In genomic region chr3:112381673-112382542, GRCh38 we compare ENCODE assay signal across 23 cellular contexts. TPM values are rescaled to one million over a fixed set of nuclear protein-coding genes. Genes with fewer than 3 reads are reported as not detected.
A peak's percentile ranks its signal among the peaks of the same experiment; 100 is the strongest.
DNase-seq lines count a peak whose midpoint lies in the region; ATAC-seq and TF ChIP-seq lines count a peak whose summit lies in the region.
"Had no signal": no experiment of that assay in that cellular context is flagged by ENCODE, and none has a peak within 500 bp of the region (broad histone marks: within the 10 kb centered on the region; RNA-seq: fewer than 3 reads in every experiment).

No MANE protein-coding gene starts in this region.

- no peaks in the 10 kb centered on the region for H3K27me3 ChIP-seq in HL-60 (ENCODE audit: insufficient read depth, poor library complexity, severe bottlenecking)
- H3K27me3 ChIP-seq in neural progenitor cell, result no peaks in the 10 kb centered on the region
- H3K27me3 ChIP-seq in CD4-positive, alpha-beta memory T cell (ENCODE audit: insufficient read depth, low read length), result no peaks in the 10 kb centered on the region
- H3K27me3 ChIP-seq in Peyer's patch, result no peaks in the 10 kb centered on the region
- H3K27me3 ChIP-seq: BE2C had no signal

- H4K20me1 ChIP-seq in neural progenitor cell (ENCODE audit: low read depth), result no peaks in the 10 kb centered on the region

- H3K9ac ChIP-seq in neural progenitor cell, result no peak overlapping the region

- H3K4me1 ChIP-seq in neural progenitor cell (no peaks in the 10 kb centered on the region), Peyer's patch (no peaks in the 10 kb centered on the region)
- H3K4me1 ChIP-seq in CD4-positive, alpha-beta memory T cell (ENCODE audit: insufficient read depth, low read length), result no peaks in the 10 kb centered on the region
- H3K4me1 ChIP-seq: BE2C had no signal

- no peaks in the 10 kb centered on the region for H3F3A ChIP-seq in neural progenitor cell (ENCODE audit: low read depth)

- no peaks in the 10 kb centered on the region for H3K27me3 Mint-ChIP-seq in activated T-cell treated with anti-CD3 and anti-CD28 coated beads, Interleukin-2, amount 50 U/mL, for 72 hours (ENCODE audit: low read depth)
- H3K27me3 Mint-ChIP-seq in activated T-helper 1 cell treated with anti-CD3 and anti-CD28 coated beads, Interleukin-12 subunit alpha, Interleukin-12 subunit beta, Interleukin-2, Interleukin-4 antibody, amounts not matched to agents 30 ng/mL and 10 ng/mL and 1 ng/mL, durations not matched to agents 14 hours and 24 hours and 36 hours (ENCODE audit: insufficient read depth), result no peaks in the 10 kb centered on the region
- H3K27me3 Mint-ChIP-seq in neural progenitor cell (ENCODE audit: insufficient read depth, low read depth), result no peaks in the 10 kb centered on the region
- H3K27me3 Mint-ChIP-seq in CD4-positive, alpha-beta memory T cell, result peaks cover 0 to 1% of the 10 kb centered on the region in 2 donors
- H3K27me3 Mint-ChIP-seq: CD4-positive, CD25-positive, alpha-beta regulatory T cell had no signal

- no peaks in the 10 kb centered on the region for H3K9me3 ChIP-seq in neural progenitor cell (ENCODE audit: low read depth)
- no peaks in the 10 kb centered on the region for H3K9me3 ChIP-seq in CD4-positive, alpha-beta memory T cell (ENCODE audit: control insufficient read depth in 1 of 2, low read length in 2 of 2)
- no peaks in the 10 kb centered on the region for H3K9me3 ChIP-seq in Peyer's patch
- H3K9me3 ChIP-seq: BE2C, HAP-1 had no signal

- no peak for DNase-seq in activated T-cell treated with anti-CD3 and anti-CD28 coated beads, Interleukin-2, amount 50 U/mL, for 72 hours
- no peak for DNase-seq in activated T-cell treated with anti-CD3 and anti-CD28 coated beads, Interleukin-2, amount 50 U/mL, for 48 hours
- DNase-seq in HL-60 (ENCODE audit: low read depth in 1 of 2, low spot score in 1 of 2) (no peak), neural progenitor cell (ENCODE audit: low spot score) (no peak), NCI-H1048 (lab: John Stamatoyannopoulos, UW) (no peak), Peyer's patch (no peak)
- no peak for DNase-seq in activated T-helper 1 cell treated with anti-CD3 and anti-CD28 coated beads, Interleukin-12 subunit alpha, Interleukin-12 subunit beta, Interleukin-2, Interleukin-4 antibody, amounts not matched to agents 30 ng/mL and 10 ng/mL and 1 ng/mL, durations not matched to agents 14 hours and 24 hours and 36 hours (ENCODE audit: low spot score)
- DNase-seq in CD4-positive, alpha-beta memory T cell, result no peak
- DNase-seq: BE2C; CD4-positive, CD25-positive, alpha-beta regulatory T cell; COR-L47; DMS79; KG1; NCI-H1105 treated with DMSO at 0.1 percent for 48 hours; NCI-H2029 treated with DMSO at 0.1 percent for 48 hours; NCI-H2171; NCI-H345; NCI-H524; NCI-H774; NK-92 treated with Interleukin-12 subunit alpha and Interleukin-12 subunit beta, amount 100 ng/mL, for 24 hours; SIG-M5 had no signal

- no peaks in the 10 kb centered on the region for H3K79me2 ChIP-seq in neural progenitor cell (ENCODE audit: low read depth)

- no peak overlapping the region for H3K27ac Mint-ChIP-seq in activated T-cell treated with anti-CD3 and anti-CD28 coated beads, Interleukin-2, amount 50 U/mL, for 72 hours
- H3K27ac Mint-ChIP-seq in activated T-helper 1 cell treated with anti-CD3 and anti-CD28 coated beads, Interleukin-12 subunit alpha, Interleukin-12 subunit beta, Interleukin-2, Interleukin-4 antibody, amounts not matched to agents 30 ng/mL and 10 ng/mL and 1 ng/mL, durations not matched to agents 14 hours and 24 hours and 36 hours, result peak overlapping the region; percentile 59
- no peak overlapping the region for H3K27ac Mint-ChIP-seq in neural progenitor cell
- no peak overlapping the region for H3K27ac Mint-ChIP-seq in CD4-positive, alpha-beta memory T cell

- CTCF ChIA-PET in CD4-positive, alpha-beta memory T cell (lab: Charles Lee; ENCODE audit: partially characterized antibody), result interaction anchor here (1.0 kb wide), 1 partner anchor 9 kb away, joined by 3 read pairs; no protein-coding TSS in a partner anchor

- H3K4me3 ChIP-seq in HL-60 (replicated peaks; ENCODE audit: insufficient read depth, low read length) (no peak overlapping the region), neural progenitor cell (no peak overlapping the region), Peyer's patch (no peak overlapping the region)
- H3K4me3 ChIP-seq in CD4-positive, alpha-beta memory T cell (ENCODE audit: low read length in 2 of 2), result no peak overlapping the region
- H3K4me3 ChIP-seq: HAP-1 had no signal

- no peak for ATAC-seq in activated T-cell treated with anti-CD3 and anti-CD28 coated beads, Interleukin-2, amount 50 U/mL, for 72 hours (replicated peaks in 1 of 2)

- TF ChIP-seq POLR2A in Peyer's patch (IDR thresholded peaks at IDR 0.05), result no peak

- no peak for TF ChIP-seq CTCF in HL-60 (IDR thresholded peaks at IDR 0.05; ENCODE audit: insufficient read depth, low read length)
- TF ChIP-seq CTCF in neural progenitor cell (IDR thresholded peaks at IDR 0.05), result no peak
- no peak for TF ChIP-seq CTCF in Peyer's patch (IDR thresholded peaks at IDR 0.05)

- peaks cover 76% of the 10 kb centered on the region for H3K4me1 Mint-ChIP-seq in activated T-cell treated with anti-CD3 and anti-CD28 coated beads, Interleukin-2, amount 50 U/mL, for 72 hours (ENCODE audit: low read depth)
- H3K4me1 Mint-ChIP-seq in activated T-helper 1 cell treated with anti-CD3 and anti-CD28 coated beads, Interleukin-12 subunit alpha, Interleukin-12 subunit beta, Interleukin-2, Interleukin-4 antibody, amounts not matched to agents 30 ng/mL and 10 ng/mL and 1 ng/mL, durations not matched to agents 14 hours and 24 hours and 36 hours (ENCODE audit: low read depth), result peaks cover 50% of the 10 kb centered on the region
- H3K4me1 Mint-ChIP-seq in neural progenitor cell, result peaks cover 7% of the 10 kb centered on the region
- peaks cover 0 to 2% (median 0%) of the 10 kb centered on the region in 4 donors for H3K4me1 Mint-ChIP-seq in CD4-positive, alpha-beta memory T cell
- H3K4me1 Mint-ChIP-seq: CD4-positive, CD25-positive, alpha-beta regulatory T cell had no signal

- no peak overlapping the region for H3K4me2 ChIP-seq in neural progenitor cell

- H3K27ac ChIP-seq in HL-60 (replicated peaks) (peak overlapping the region; percentile 42), neural progenitor cell (no peak overlapping the region), Peyer's patch (no peak overlapping the region)
- no peak overlapping the region for H3K27ac ChIP-seq in CD4-positive, alpha-beta memory T cell (ENCODE audit: low read depth, low read length)

- peak overlapping the region; percentile 1 to 8 for H3K4me3 Mint-ChIP-seq in activated T-cell treated with anti-CD3 and anti-CD28 coated beads, Interleukin-2, amount 50 U/mL, for 72 hours
- no peak overlapping the region for H3K4me3 Mint-ChIP-seq in activated T-helper 1 cell treated with anti-CD3 and anti-CD28 coated beads, Interleukin-12 subunit alpha, Interleukin-12 subunit beta, Interleukin-2, Interleukin-4 antibody, amounts not matched to agents 30 ng/mL and 10 ng/mL and 1 ng/mL, durations not matched to agents 14 hours and 24 hours and 36 hours
- H3K4me3 Mint-ChIP-seq in neural progenitor cell, result no peak overlapping the region
- H3K4me3 Mint-ChIP-seq in CD4-positive, alpha-beta memory T cell, result no peak overlapping the region
- H3K4me3 Mint-ChIP-seq: CD4-positive, CD25-positive, alpha-beta regulatory T cell had no signal

- H3K9me3 Mint-ChIP-seq in activated T-cell treated with anti-CD3 and anti-CD28 coated beads, Interleukin-2, amount 50 U/mL, for 72 hours, result peaks cover 1 to 3% of the 10 kb centered on the region in 2 donors
- peaks cover 4% of the 10 kb centered on the region for H3K9me3 Mint-ChIP-seq in activated T-helper 1 cell treated with anti-CD3 and anti-CD28 coated beads, Interleukin-12 subunit alpha, Interleukin-12 subunit beta, Interleukin-2, Interleukin-4 antibody, amounts not matched to agents 30 ng/mL and 10 ng/mL and 1 ng/mL, durations not matched to agents 14 hours and 24 hours and 36 hours
- H3K9me3 Mint-ChIP-seq in neural progenitor cell, result no peaks in the 10 kb centered on the region
- H3K9me3 Mint-ChIP-seq in CD4-positive, alpha-beta memory T cell, result peaks cover 0 to 4% (median 0%) of the 10 kb centered on the region in 8 donors
- H3K9me3 Mint-ChIP-seq: CD4-positive, CD25-positive, alpha-beta regulatory T cell had no signal

- peak overlapping the region; percentile 57 for H2AFZ ChIP-seq in neural progenitor cell (replicated peaks)

- POLR2A ChIA-PET in CD4-positive, alpha-beta memory T cell (lab: Charles Lee; ENCODE audit: partially characterized antibody), result no interaction called here

- no peaks in the 10 kb centered on the region for H3K36me3 ChIP-seq in neural progenitor cell
- no peaks in the 10 kb centered on the region for H3K36me3 ChIP-seq in CD4-positive, alpha-beta memory T cell (ENCODE audit: insufficient read depth, low read length)
- no peaks in the 10 kb centered on the region for H3K36me3 ChIP-seq in Peyer's patch
- H3K36me3 ChIP-seq: BE2C, HAP-1 had no signal

- intact Hi-C loops in activated T-helper 1 cell treated with anti-CD3 and anti-CD28 coated beads, Interleukin-12 subunit alpha, Interleukin-12 subunit beta, Interleukin-2, Interleukin-4 antibody, amounts not matched to agents 30 ng/mL and 10 ng/mL and 1 ng/mL, durations not matched to agents 14 hours and 24 hours and 36 hours (cut with micrococcal nuclease), result loop anchor here (10.0 kb wide), 1 partner anchor 293 kb away; no protein-coding TSS in a partner anchor
- intact Hi-C loops in CD4-positive, alpha-beta memory T cell (cut with micrococcal nuclease), result no loop called here

- no peaks in the 10 kb centered on the region for H3K36me3 Mint-ChIP-seq in activated T-cell treated with anti-CD3 and anti-CD28 coated beads, Interleukin-2, amount 50 U/mL, for 72 hours (ENCODE audit: insufficient read depth in 2 of 2)
- H3K36me3 Mint-ChIP-seq in activated T-helper 1 cell treated with anti-CD3 and anti-CD28 coated beads, Interleukin-12 subunit alpha, Interleukin-12 subunit beta, Interleukin-2, Interleukin-4 antibody, amounts not matched to agents 30 ng/mL and 10 ng/mL and 1 ng/mL, durations not matched to agents 14 hours and 24 hours and 36 hours (ENCODE audit: low read depth), result peaks cover 7% of the 10 kb centered on the region
- H3K36me3 Mint-ChIP-seq in neural progenitor cell, result no peaks in the 10 kb centered on the region
- no peaks in the 10 kb centered on the region for H3K36me3 Mint-ChIP-seq in CD4-positive, alpha-beta memory T cell
- H3K36me3 Mint-ChIP-seq: CD4-positive, CD25-positive, alpha-beta regulatory T cell had no signal

RNA-seq across cellular contexts. Expression of gene CD200, which starts 49.0 kb away (rescaled TPM):
- 10 to 100 TPM; 23.5 to 27.4 TPM for total RNA-seq in activated T-cell treated with anti-CD3 and anti-CD28 coated beads, Interleukin-2, amount 50 U/mL, for 72 hours
- total RNA-seq in activated T-helper 1 cell treated with anti-CD3 and anti-CD28 coated beads, Interleukin-12 subunit alpha, Interleukin-12 subunit beta, Interleukin-2, Interleukin-4 antibody, amounts not matched to agents 30 ng/mL and 10 ng/mL and 1 ng/mL, durations not matched to agents 14 hours and 24 hours and 36 hours, result 141 TPM in 2 replicates
- 41.5 and 48.4 TPM in 2 replicates for total RNA-seq in neural progenitor cell (ENCODE audit: low replicate concordance)
- 1 to 10 TPM in 1 of 2 experiments, under 1 TPM in 1; 0.93 to 1.8 TPM for total RNA-seq in CD4-positive, alpha-beta memory T cell
- 1 to 10 TPM in 1 of 2 donors, under 1 TPM in 1; 1.00 to 1.2 TPM for polyA plus RNA-seq in CD4-positive, alpha-beta memory T cell
- 10 to 100 TPM in 1 of 4 donors, 1 to 10 TPM in 3; 3.7 to 15.4 (median 7.1) TPM for total RNA-seq in Peyer's patch
- total RNA-seq: A673 had no signal

Comparison
In these comparisons a context has a peak if more than half of its experiments do, and no peak if none do; other contexts are left out.
1. H3K4me3 Mint-ChIP-seq: peak in activated T-cell treated with anti-CD3 and anti-CD28 coated beads, Interleukin-2, amount 50 U/mL, for 72 hours (2 of 2); none in activated T-helper 1 cell treated with anti-CD3 and anti-CD28 coated beads, Interleukin-12 subunit alpha, Interleukin-12 subunit beta, Interleukin-2, Interleukin-4 antibody, amounts not matched to agents 30 ng/mL and 10 ng/mL and 1 ng/mL, durations not matched to agents 14 hours and 24 hours and 36 hours (single experiment), neural progenitor cell (single experiment) and CD4-positive, alpha-beta memory T cell (0 of 8).